In genomic region chr6:39327516-39327915, GRCh38 we compare ENCODE assay signal across 20 cellular contexts. TPM values are rescaled to one million over a fixed set of nuclear protein-coding genes. Genes with fewer than 3 reads are reported as not detected.
DNase-seq lines count a peak whose midpoint lies in the region; ATAC-seq, FAIRE-seq and TF ChIP-seq lines count a peak whose summit lies in the region.
"Had no signal": no experiment of that assay in that cellular context is flagged by ENCODE, and none has a peak within 500 bp of the region (broad histone marks: within the 10 kb centered on the region; RNA-seq: fewer than 3 reads in every experiment).

No MANE protein-coding gene starts in this region.

- DNase-seq in NCI-H1417 (lab: John Stamatoyannopoulos, UW) (peak in 2 of 3 experiments; percentile 19 to 66), NCI-H1417 treated with DMSO at 0.1 percent for 48 hours (lab: John Stamatoyannopoulos, UW) (no peak), NCI-H1092 treated with DMSO at 0.1 percent for 48 hours (lab: John Stamatoyannopoulos, UW) (peak; percentile 68), WERI-Rb-1 (peak; percentile 76), pancreas (no peak), midbrain (lab: John Stamatoyannopoulos, UW) (no peak), aorta (no peak), KBM-7 (no peak)
- DNase-seq: 8988T; C1 segment of cervical spinal cord; CD8-positive, alpha-beta memory T cell; EL; GF-D8; NCI-H1930; NCI-H526; Peyer's patch had no signal

- H3K36me3 ChIP-seq in WERI-Rb-1, result no peaks in the 10 kb centered on the region
- H3K36me3 ChIP-seq in pancreas, result no peaks in the 10 kb centered on the region
- H3K36me3 ChIP-seq in aorta (ENCODE audit: control insufficient read depth in 1 of 2, insufficient read depth in 2 of 2, low read length in 1 of 2), result no peaks in the 10 kb centered on the region
- H3K36me3 ChIP-seq: Peyer's patch had no signal

- WGBS in pancreas, 2 donors, result 16 to 28% methylated on average over 4 of the region's 4 CpGs
- 63 to 71% methylated on average over 4 of the region's 4 CpGs for WGBS in aorta, 2 donors

- in situ Hi-C loops in KBM-7 (cut with MboI; ENCODE audit: low pct_unique_long_range_greater_than_20kb, low sequenced_read_pairs), result no loop called here

- H3K9me3 ChIP-seq in WERI-Rb-1 (ENCODE audit: severe bottlenecking), result peaks cover 3% of the 10 kb centered on the region
- H3K9me3 ChIP-seq in pancreas, result no peaks in the 10 kb centered on the region
- H3K9me3 ChIP-seq in aorta (ENCODE audit: control insufficient read depth, low read length), result no peaks in the 10 kb centered on the region
- H3K9me3 ChIP-seq: Peyer's patch had no signal

- no peak for FAIRE-seq in pancreas (lab: Jason Lieb, UNC)
- FAIRE-seq: GM19239 had no signal

- TF ChIP-seq CTCF in WERI-Rb-1 (IDR thresholded peaks at IDR 0.05; ENCODE audit: low read depth, low read length) (no peak), pancreas (IDR thresholded peaks at IDR 0.05) (no peak)

- ATAC-seq in pancreas (peak in 3 of 4 donors; percentile 20 to 53 (median 43)), aorta (ENCODE audit: low FRiP score) (no peak)

- intact Hi-C loops in pancreas (cut with DNase I), result no loop called here
- intact Hi-C loops in aorta (cut with DNase I), result no loop called here

- H3K27ac ChIP-seq in WERI-Rb-1, result peak overlapping the region; percentile 56
- no peak overlapping the region for H3K27ac ChIP-seq in pancreas
- H3K27ac ChIP-seq in aorta (ENCODE audit: low read depth in 1 of 2, low read length in 2 of 2), result no peak overlapping the region
- H3K27ac ChIP-seq: KMS-11, Peyer's patch had no signal

- H3K27me3 ChIP-seq in WERI-Rb-1 (ENCODE audit: insufficient read depth, low read depth, severe bottlenecking), result no peaks in the 10 kb centered on the region
- no peaks in the 10 kb centered on the region for H3K27me3 ChIP-seq in pancreas
- H3K27me3 ChIP-seq in aorta (ENCODE audit: control insufficient read depth in 1 of 2, insufficient read depth in 2 of 2, low read length in 1 of 2), result no peaks in the 10 kb centered on the region
- H3K27me3 ChIP-seq: Peyer's patch had no signal

- H3K4me1 ChIP-seq in pancreas (no peaks in the 10 kb centered on the region), aorta (ENCODE audit: control insufficient read depth in 1 of 2, insufficient read depth in 2 of 2, low read length in 2 of 2) (no peaks in the 10 kb centered on the region)
- H3K4me1 ChIP-seq: Peyer's patch had no signal

- no peak overlapping the region for H3K4me3 ChIP-seq in WERI-Rb-1 (ENCODE audit: low read depth, low read length)
- H3K4me3 ChIP-seq in pancreas, result no peak overlapping the region
- no peak overlapping the region for H3K4me3 ChIP-seq in aorta (ENCODE audit: low read length in 2 of 2)
- H3K4me3 ChIP-seq: Peyer's patch had no signal

RNA-seq across cellular contexts. Expression of gene KCNK16, which starts 5.0 kb away (rescaled TPM):
- total RNA-seq in pancreas (10 to 100 TPM in 1 of 6 donors, 1 to 10 TPM in 5; 1.7 to 12.7 (median 4.3) TPM), aorta (not detected)
- polyA plus RNA-seq in pancreas (100 to 1,000 TPM in 1 of 2 donors, 10 to 100 TPM in 1; 18.7 to 121 TPM), aorta (not detected)
- total RNA-seq: CD8-positive, alpha-beta memory T cell; H4; HT1080; Peyer's patch had no signal
- polyA plus RNA-seq: CD8-positive, alpha-beta memory T cell had no signal

RNA-seq across cellular contexts. Expression of gene KCNK17, which starts 13.3 kb away (rescaled TPM):
- total RNA-seq in pancreas, result 1 to 10 TPM in 4 of 6 donors, under 1 TPM in 2; 0.84 to 2.6 (median 1.0) TPM
- polyA plus RNA-seq in pancreas, result 10 to 100 TPM in 1 of 2 donors, 1 to 10 TPM in 1; 3.7 to 44.0 TPM
- 10 to 100 TPM in 1 of 2 donors, 1 to 10 TPM in 1; 1.6 to 10.4 TPM for total RNA-seq in aorta
- 10 to 100 TPM in 1 of 2 donors, 1 to 10 TPM in 1; 3.0 to 12.8 TPM for polyA plus RNA-seq in aorta
- total RNA-seq: CD8-positive, alpha-beta memory T cell; H4; HT1080 had no signal
- polyA plus RNA-seq: CD8-positive, alpha-beta memory T cell had no signal

Comparison
In these comparisons a context has a peak if more than half of its experiments do, and no peak if none do; other contexts are left out.
1. DNase-seq: peak in NCI-H1417 (2 of 3), NCI-H1092 treated with DMSO at 0.1 percent for 48 hours (single experiment) and WERI-Rb-1 (single experiment); none in NCI-H1417 treated with DMSO at 0.1 percent for 48 hours (single experiment), pancreas (0 of 6), midbrain (single experiment), aorta (0 of 2) and KBM-7 (single experiment).